In genomic region chr6:118523216-118523615, GRCh38 we compare ENCODE assay signal across 21 cellular contexts. TPM values are rescaled to one million over a fixed set of nuclear protein-coding genes. Genes with fewer than 3 reads are reported as not detected.
A peak's percentile ranks its signal among the peaks of the same experiment; 100 is the strongest.
DNase-seq lines count a peak whose midpoint lies in the region; ATAC-seq and TF ChIP-seq lines count a peak whose summit lies in the region.
"Had no signal": no experiment of that assay in that cellular context is flagged by ENCODE, and none has a peak within 500 bp of the region (broad histone marks: within the 10 kb centered on the region; RNA-seq: fewer than 3 reads in every experiment).

No MANE protein-coding gene starts in this region.

- in situ Hi-C loops in GM13976 (cut with MboI; ENCODE audit: low sequenced_read_pairs, unreplicated experiment) = loop anchor here (25.0 kb wide), 1 partner anchor 236 kb away; no protein-coding TSS in a partner anchor

- no peak overlapping the region for H3K27ac ChIP-seq in left lung
- H3K27ac ChIP-seq: A549, BLaER1 had no signal

- DNase-seq in GM13976 (ENCODE audit: low spot score) (peak; percentile 18), left lung (no peak), D341Med (ENCODE audit: low spot score) (no peak), NCI-H526 treated with DMSO at 0.1 percent for 48 hours (lab: John Stamatoyannopoulos, UW) (no peak)
- DNase-seq: CD4-positive, alpha-beta memory T cell; GF-D8; NCI-H1105; NCI-H2081; NCI-H2171 treated with DMSO at 0.1 percent for 48 hours; NCI-H446; NK-92 treated with Interleukin-12 subunit alpha and Interleukin-12 subunit beta, amount 100 ng/mL, for 24 hours; SW 1271 had no signal

- peak; percentile 62 for ATAC-seq in GM18867 (IDR thresholded peaks at IDR 0.05; ENCODE audit: unreplicated experiment)
- peak; percentile 78 for ATAC-seq in HG02870 (IDR thresholded peaks at IDR 0.05; ENCODE audit: unreplicated experiment)
- ATAC-seq in HG03565 (IDR thresholded peaks at IDR 0.05; ENCODE audit: unreplicated experiment) = peak; percentile 73
- ATAC-seq in left lung = no peak
- no peak for ATAC-seq in GM19324 (IDR thresholded peaks at IDR 0.05; ENCODE audit: low FRiP score, unreplicated experiment)
- ATAC-seq: A549, K562, Right ventricle myocardium inferior had no signal

- no peaks in the 10 kb centered on the region for H3K36me3 ChIP-seq in left lung

- H3K9me3 ChIP-seq in left lung = no peaks in the 10 kb centered on the region
- H3K9me3 ChIP-seq: A549, BLaER1 had no signal

- TF ChIP-seq CTCF in GM13976 (IDR thresholded peaks at IDR 0.05; ENCODE audit: borderline replicate concordance, control extremely low read depth, extremely low read depth, insufficient read depth, missing control alignments) (no peak), left lung (IDR thresholded peaks at IDR 0.05) (no peak)

- intact Hi-C loops in left lung (cut with DNase I) = no loop called here

- no peaks in the 10 kb centered on the region for H3K27me3 ChIP-seq in left lung
- H3K27me3 ChIP-seq: BLaER1 had no signal

- no peak overlapping the region for H3K4me3 ChIP-seq in left lung
- H3K4me3 ChIP-seq: A549, BLaER1, K562 had no signal

- H3K4me1 ChIP-seq in left lung = no peaks in the 10 kb centered on the region
- H3K4me1 ChIP-seq: A549, BLaER1 had no signal

RNA-seq across cellular contexts. Expression of gene PLN, which starts 24.9 kb away (rescaled TPM):
- 10 to 100 TPM in 1 of 2 donors, 1 to 10 TPM in 1; 6.4 to 13.3 TPM for total RNA-seq in left lung
- total RNA-seq: CD4-positive, alpha-beta memory T cell; K562; OCI-LY7 had no signal

Comparison
In these comparisons a context has a peak if more than half of its experiments do, and no peak if none do; other contexts are left out.
1. ATAC-seq: peak in GM18867 (single experiment), HG02870 (single experiment) and HG03565 (single experiment); none in left lung (single experiment) and GM19324 (single experiment).